Comparison of ENCODE assay signal across 8 cellular contexts in genomic region chr5:65076251-65076869, GRCh38.
DNase-seq lines count a peak whose midpoint lies in the region; ATAC-seq and TF ChIP-seq lines count a peak whose summit lies in the region.

No MANE protein-coding gene starts in this region.

- TF ChIP-seq CTCF in IMR-90 (conservative IDR thresholded peaks at IDR 0.05; ENCODE audit: low read depth, low read length) (peak; percentile 20; the same call in 1 of the 2 replicates), WERI-Rb-1 (IDR thresholded peaks at IDR 0.05; ENCODE audit: low read depth, low read length) (0 out of 2 replicates have a peak, but pooled peaks have one; percentile 15), nephron (IDR thresholded peaks at IDR 0.05; ENCODE audit: unreplicated experiment in 3 of 3) (no peak), prostate gland (IDR thresholded peaks at IDR 0.05) (no peak), gastrocnemius medialis (IDR thresholded peaks at IDR 0.05 in 4 of 5, conservative IDR thresholded peaks at IDR 0.05 in 1 of 5) (no peak)

- dilution Hi-C loops in IMR-90 (cut with HindIII; ENCODE audit: low sequenced_read_pairs, unreplicated experiment) = no loop called here

- in situ Hi-C loops in IMR-90 (cut with MboI; ENCODE audit: low sequenced_read_pairs) = no loop called here
- in situ Hi-C loops in gastrocnemius medialis (cut with MboI; ENCODE audit: low sequenced_read_pairs in 4 of 4) = no loop called here

- H4K91ac ChIP-seq in IMR-90 (ENCODE audit: insufficient read depth, low read depth, low read length) = peak overlapping the region; percentile 34; the same call in 1 of the 2 replicates

- no peak for TF ChIP-seq POLR2A in IMR-90 (IDR thresholded peaks at IDR 0.05; ENCODE audit: low read depth, low read length)
- TF ChIP-seq POLR2A in prostate gland (IDR thresholded peaks at IDR 0.05) = no peak
- no peak for TF ChIP-seq POLR2A in gastrocnemius medialis (IDR thresholded peaks at IDR 0.05)

- BruUV-seq in IMR-90 (replicated peaks; lab: Mats Ljungman, UMichigan) = no TSS peak

- H3K36me3 ChIP-seq in IMR-90 (ENCODE audit: control insufficient read depth, insufficient read depth, low read length) = no peaks in the 10 kb centered on the region
- no peaks in the 10 kb centered on the region for H3K36me3 ChIP-seq in WERI-Rb-1
- H3K36me3 ChIP-seq in prostate gland = no peaks in the 10 kb centered on the region
- H3K36me3 ChIP-seq in gastrocnemius medialis = no peaks in the 10 kb centered on the region

- no peaks in the 10 kb centered on the region for H4K20me1 ChIP-seq in IMR-90 (ENCODE audit: insufficient read depth, low read length)

- 0 out of 3 replicates have a peak overlapping the region, but pooled peaks have one; percentile 32 for H2BK15ac ChIP-seq in IMR-90 (ENCODE audit: low read depth, low read length)

- no peak overlapping the region for H3K23ac ChIP-seq in IMR-90 (ENCODE audit: low read depth, low read length)

- peak; percentile 77 for ATAC-seq in GM21447 (IDR thresholded peaks at IDR 0.05; ENCODE audit: unreplicated experiment)
- ATAC-seq in IMR-90 (ENCODE audit: low read depth) = peak; percentile 48; the same call in 1 of the 2 replicates
- no peak for ATAC-seq in gastrocnemius medialis

- intact Hi-C loops in IMR-90 (cut with micrococcal nuclease) (no loop called here), prostate gland (cut with DNase I) (no loop called here), gastrocnemius medialis (cut with DNase I; ENCODE audit: low total_unique reads) (no loop called here)

- TF ChIP-seq RAD21 in IMR-90 (IDR thresholded peaks at IDR 0.05; ENCODE audit: low read length) = 0 out of 2 replicates have a peak, but pooled peaks have one; percentile 19

- no peak overlapping the region for H4K5ac ChIP-seq in IMR-90 (ENCODE audit: low read depth, low read length)

- H3K9me3 ChIP-seq in IMR-90 (ENCODE audit: control insufficient read depth, insufficient read depth, low read length) (no peaks in the 10 kb centered on the region), WERI-Rb-1 (ENCODE audit: severe bottlenecking) (no peaks in the 10 kb centered on the region), prostate gland (no peaks in the 10 kb centered on the region), gastrocnemius medialis (no peaks in the 10 kb centered on the region)

- no peak overlapping the region for H3K14ac ChIP-seq in IMR-90 (replicated peaks; ENCODE audit: low read depth, low read length)

- H3K18ac ChIP-seq in IMR-90 (ENCODE audit: low read depth, low read length) = no peak overlapping the region; the same call in 1 of the 2 replicates

- H3K27me3 Mint-ChIP-seq in nephron (ENCODE audit: low read depth) = peaks cover 4% of the 10 kb centered on the region

- H4K8ac ChIP-seq in IMR-90 (ENCODE audit: low read depth in 2 of 2, low read length in 2 of 2) = peak overlapping the region; percentile 37 to 50; a peak in 2 of 4 replicates

- H3K56ac ChIP-seq in IMR-90 (ENCODE audit: extremely low read depth, insufficient read depth, low read length) = no peak overlapping the region

- no peak overlapping the region for H2AK5ac ChIP-seq in IMR-90 (ENCODE audit: low read depth, low read length)

- peak overlapping the region; percentile 58; the same call in 1 of the 2 replicates for H2BK120ac ChIP-seq in IMR-90 (ENCODE audit: low read depth, low read length)

- H3K27ac ChIP-seq in IMR-90 (ENCODE audit: insufficient read depth, low read length) (no peak overlapping the region), WERI-Rb-1 (0 out of 2 replicates have a peak overlapping the region, but pooled peaks have one; percentile 0), prostate gland (no peak overlapping the region), gastrocnemius medialis (no peak overlapping the region)

- H2AK9ac ChIP-seq in IMR-90 (replicated peaks; ENCODE audit: low read depth, low read length, poor library complexity) = no peak overlapping the region

- POLR2A ChIA-PET in IMR-90 (lab: Charles Lee; ENCODE audit: unreplicated experiment) = no interaction called here

- no peaks in the 10 kb centered on the region for H3K27me3 ChIP-seq in IMR-90 (ENCODE audit: control insufficient read depth, insufficient read depth, low read length)
- H3K27me3 ChIP-seq in WERI-Rb-1 (ENCODE audit: insufficient read depth, low read depth, severe bottlenecking) = no peaks in the 10 kb centered on the region
- H3K27me3 ChIP-seq in prostate gland (replicated peaks; ENCODE audit: insufficient read depth) = no peaks in the 10 kb centered on the region
- H3K27me3 ChIP-seq in gastrocnemius medialis = no peaks in the 10 kb centered on the region

- peaks cover 47% of the 10 kb centered on the region for H3K4me1 Mint-ChIP-seq in nephron

- H3K9ac ChIP-seq in IMR-90 (ENCODE audit: low read depth, low read length) = no peak overlapping the region

- no peaks in the 10 kb centered on the region for H3K79me1 ChIP-seq in IMR-90 (ENCODE audit: low read depth in 1 of 2, low read length in 2 of 2)

- H2BK5ac ChIP-seq in IMR-90 (ENCODE audit: low read depth, low read length, poor library complexity, severe bottlenecking) = peak overlapping the region; percentile 51

- no peak overlapping the region for H3K4me3 ChIP-seq in IMR-90 (ENCODE audit: insufficient read depth, low read depth, low read length)
- no peak overlapping the region for H3K4me3 ChIP-seq in WERI-Rb-1 (ENCODE audit: low read depth, low read length)
- H3K4me3 ChIP-seq in prostate gland = no peak overlapping the region
- H3K4me3 ChIP-seq in gastrocnemius medialis = no peak overlapping the region

- peak overlapping the region; percentile 45 for H2AFZ ChIP-seq in IMR-90 (replicated peaks; ENCODE audit: low read length, poor library complexity)

- H3K9me3 Mint-ChIP-seq in nephron = no peaks in the 10 kb centered on the region

- WGBS in IMR-90 (ENCODE audit: extremely low coverage in 2 of 2, insufficient read length in 1 of 2), 2 experiments = no CpG with 5 or more reads among the region's 5 CpGs
- WGBS in prostate gland = 48% methylated on average over 5 of the region's 5 CpGs

- H3K4me2 ChIP-seq in IMR-90 (ENCODE audit: low read depth, low read length) = no peak overlapping the region

- no peaks in the 10 kb centered on the region for H3K9me1 ChIP-seq in IMR-90 (ENCODE audit: insufficient read depth, low read length)

- no peaks in the 10 kb centered on the region for H3K36me3 Mint-ChIP-seq in nephron (ENCODE audit: low read depth)

- H3K4me1 ChIP-seq in IMR-90 (ENCODE audit: control insufficient read depth, insufficient read depth, low read length) (peaks cover 3% of the 10 kb centered on the region; the same call in 1 of the 2 replicates), prostate gland (replicated peaks) (no peaks in the 10 kb centered on the region), gastrocnemius medialis (no peaks in the 10 kb centered on the region)

- no peak overlapping the region for H3K4me3 Mint-ChIP-seq in nephron

- 0 out of 2 replicates have a peak overlapping the region, but pooled peaks have one; percentile 43 for H3K4ac ChIP-seq in IMR-90 (ENCODE audit: low read depth, low read length)

- H2BK20ac ChIP-seq in IMR-90 (ENCODE audit: low read depth, low read length) = peak overlapping the region; percentile 29; the same call in 1 of the 2 replicates

- DNase-seq in Daoy (ENCODE audit: low read depth) (peak; percentile 61), IMR-90 (peak; percentile 54), WERI-Rb-1 (peak; percentile 26), prostate gland (ENCODE audit: low spot score) (no peak), gastrocnemius medialis (no peak)
- DNase-seq in effector CD4-positive, alpha-beta T cell = peak; percentile 17

- peak overlapping the region; percentile 12 to 86 (median 70) for H3K27ac Mint-ChIP-seq in nephron

- CTCF ChIA-PET in IMR-90 (lab: Yijun Ruan, JAX) = no interaction called here

TF ChIP-seq in IMR-90, 13 proteins besides CTCF, POLR2A, EP300 and RAD21:
- TF ChIP-seq SMC3 (IDR thresholded peaks at IDR 0.05; ENCODE audit: low read depth, low read length) (peak; percentile 27; the same call in 1 of the 2 replicates), MAFK (IDR thresholded peaks at IDR 0.05; ENCODE audit: low read depth, low read length) (no peak)

Comparison
In these comparisons a context has a peak if more than half of its experiments do, and no peak if none do; other contexts are left out.
1. DNase-seq: peak in Daoy (single experiment), IMR-90 (single experiment), WERI-Rb-1 (single experiment) and effector CD4-positive, alpha-beta T cell (single experiment); none in prostate gland (single experiment) and gastrocnemius medialis (0 of 2).
2. ATAC-seq: peak in GM21447 (single experiment) and IMR-90 (single experiment); none in gastrocnemius medialis (0 of 2).
3. CTCF ChIP-seq: peak in IMR-90 (single experiment) and WERI-Rb-1 (single experiment); none in nephron (0 of 3), prostate gland (0 of 4) and gastrocnemius medialis (0 of 5).